Comparison of ENCODE assay signal across 13 cellular contexts in the genomic region with DNA sequence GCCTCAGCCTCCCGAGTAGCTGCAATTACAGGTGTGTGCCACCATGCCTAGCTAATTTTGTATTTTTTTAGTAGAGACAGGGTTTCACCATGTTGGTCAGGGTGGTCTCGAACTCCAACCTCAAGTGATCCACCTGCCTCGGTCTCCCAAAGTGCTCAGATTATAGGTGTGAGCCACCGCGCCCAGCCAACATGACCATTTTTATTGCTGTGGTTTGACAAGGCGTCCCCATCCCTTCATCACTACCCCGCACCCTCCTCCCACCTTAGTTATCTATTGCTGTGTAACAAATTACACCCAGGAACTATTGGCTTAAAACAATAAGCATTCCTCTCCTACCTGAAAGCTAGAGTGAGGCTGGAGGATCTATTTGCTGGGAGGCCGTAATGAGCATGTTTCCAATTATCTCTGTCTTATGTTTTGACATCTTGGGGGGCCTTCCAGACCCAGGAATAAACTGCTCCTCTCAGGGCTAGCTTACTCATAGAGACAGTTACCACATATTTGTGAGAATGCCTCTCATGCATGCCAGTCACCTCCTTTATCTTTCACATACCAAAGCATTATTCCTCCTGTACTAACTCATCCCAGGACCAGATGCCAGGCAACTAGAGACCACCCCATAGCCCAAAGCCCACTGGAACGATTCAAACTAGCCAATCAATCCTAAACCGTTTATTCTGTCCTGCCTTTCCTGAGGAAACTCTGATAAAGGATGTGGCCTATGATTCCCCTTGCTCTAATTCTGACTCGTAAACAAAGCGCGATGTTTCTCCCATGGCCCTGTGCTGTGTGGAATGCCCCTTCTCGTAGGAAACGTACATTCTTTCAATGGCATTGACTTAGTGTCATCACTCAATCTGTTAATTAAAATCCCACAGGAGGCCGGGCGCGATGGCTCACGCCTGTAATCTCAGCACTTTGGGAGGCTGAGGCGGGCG. TPM values are rescaled to one million over a fixed set of nuclear protein-coding genes. Genes with fewer than 3 reads are reported as not detected.
DNase-seq lines count a peak whose midpoint lies in the region; ATAC-seq, FAIRE-seq and TF ChIP-seq lines count a peak whose summit lies in the region.
"Had no signal": no experiment of that assay in that cellular context is flagged by ENCODE, and none has a peak within 500 bp of the region (broad histone marks: within the 10 kb centered on the region; RNA-seq: fewer than 3 reads in every experiment).

No MANE protein-coding gene starts in this region.

- DNase-seq in AG08395 (ENCODE audit: low spot score) (peak; percentile 59), H54 (ENCODE audit: insufficient read length, low spot score) (peak; percentile 15), amniotic epithelial cell (ENCODE audit: low read depth) (peak; percentile 93), left lung (no peak), NCI-H1092 treated with DMSO at 0.1 percent for 48 hours (lab: John Stamatoyannopoulos, UW) (no peak), SK-N-DZ (ENCODE audit: low spot score) (no peak), HPDE6-E6E7 (ENCODE audit: extremely low spot score) (no peak)
- DNase-seq: activated CD8-positive, alpha-beta memory T cell treated with anti-CD3 and anti-CD28 coated beads, Interleukin-2, amount 50 U/mL, for 48 hours; effector memory CD8-positive, alpha-beta T cell; NCI-H1436 treated with DMSO at 0.1 percent for 48 hours; SJCRH30; substantia nigra had no signal

- no peak for TF ChIP-seq CTCF in left lung (IDR thresholded peaks at IDR 0.05)

- no peaks in the 10 kb centered on the region for H3K9me3 ChIP-seq in left lung
- H3K9me3 ChIP-seq: SJCRH30 had no signal

- H3K27me3 ChIP-seq in left lung, result no peaks in the 10 kb centered on the region
- H3K27me3 ChIP-seq: SJCRH30 had no signal

- H3K4me3 ChIP-seq in left lung, result no peak overlapping the region
- H3K4me3 ChIP-seq: SJCRH30 had no signal

- no peak for TF ChIP-seq POLR2A in H54 (IDR thresholded peaks at IDR 0.05; ENCODE audit: low read depth, low read length)
- TF ChIP-seq POLR2A in GM18505 (IDR thresholded peaks at IDR 0.05; ENCODE audit: borderline replicate concordance, extremely low read depth, insufficient read depth, insufficient read length), result no peak

- intact Hi-C loops in left lung (cut with DNase I), result no loop called here

- peaks cover 0 to 25% of the 10 kb centered on the region in 2 donors for H3K36me3 ChIP-seq in left lung

- ATAC-seq in left lung, result no peak
- ATAC-seq in GM18505 (IDR thresholded peaks at IDR 0.05; ENCODE audit: unreplicated experiment), result no peak
- ATAC-seq: effector memory CD8-positive, alpha-beta T cell had no signal

- peaks cover 2 to 20% of the 10 kb centered on the region in 2 donors for H3K4me1 ChIP-seq in left lung

- H3K27ac ChIP-seq in left lung, result peak overlapping the region; percentile 26 to 58
- H3K27ac ChIP-seq: SJCRH30 had no signal

- no peak for FAIRE-seq in H54 (lab: Jason Lieb, UNC)

RNA-seq across cellular contexts. Expression of a gene that starts 19.4 kb away (rescaled TPM):
- 100 to 1,000 TPM; 112 to 126 TPM for total RNA-seq in left lung
- 197 and 212 TPM in 2 replicates for polyA plus RNA-seq in SK-N-DZ (2014; cell fraction: cytosol; rRNA removed)
- polyA plus RNA-seq in SK-N-DZ (2014; cell fraction: nucleus; rRNA removed), result 97.5 and 142 TPM in 2 replicates

RNA-seq across cellular contexts. Expression of a gene that starts 30.1 kb away (rescaled TPM):
- total RNA-seq in left lung, result 1 to 10 TPM; 3.9 to 7.9 TPM
- 0.08 and 0.15 TPM in 2 replicates for polyA plus RNA-seq in SK-N-DZ (2014; cell fraction: cytosol; rRNA removed)
- 1.2 and 2.0 TPM in 2 replicates for polyA plus RNA-seq in SK-N-DZ (2014; cell fraction: nucleus; rRNA removed)
- total RNA-seq: SJCRH30 had no signal

RNA-seq across cellular contexts. Expression of a gene that starts 48.1 kb away (rescaled TPM):
- 100 to 1,000 TPM; 176 to 214 TPM for total RNA-seq in left lung
- polyA plus RNA-seq in SK-N-DZ (2014; cell fraction: cytosol; rRNA removed), result 760 and 776 TPM in 2 replicates
- 278 and 382 TPM in 2 replicates for polyA plus RNA-seq in SK-N-DZ (2014; cell fraction: nucleus; rRNA removed)

RNA-seq across cellular contexts. Expression of a gene that starts 48.4 kb away (rescaled TPM):
- total RNA-seq in left lung, result 10 to 100 TPM; 27.2 to 42.9 TPM
- polyA plus RNA-seq in SK-N-DZ (2014; cell fraction: cytosol; rRNA removed), result 19.1 and 22.3 TPM in 2 replicates
- polyA plus RNA-seq in SK-N-DZ (2014; cell fraction: nucleus; rRNA removed), result 28.5 and 38.3 TPM in 2 replicates

Comparison
In these comparisons a context has a peak if more than half of its experiments do, and no peak if none do; other contexts are left out.
1. DNase-seq: peak in AG08395 (single experiment), H54 (single experiment) and amniotic epithelial cell (single experiment); none in left lung (0 of 2), NCI-H1092 treated with DMSO at 0.1 percent for 48 hours (single experiment), SK-N-DZ (single experiment) and HPDE6-E6E7 (single experiment).